ENCODE assay signal across 9 cellular contexts in genomic region chr20:32581839-32582658, GRCh38. TPM values are rescaled to one million over a fixed set of nuclear protein-coding genes. Genes with fewer than 3 reads are reported as not detected.
A peak's percentile ranks its signal among the peaks of the same experiment; 100 is the strongest.
DNase-seq lines count a peak whose midpoint lies in the region; ATAC-seq lines count a peak whose summit lies in the region.
"Had no signal": no experiment of that assay in that cellular context is flagged by ENCODE, and none has a peak within 500 bp of the region (broad histone marks: within the 10 kb centered on the region; RNA-seq: fewer than 3 reads in every experiment).

No MANE protein-coding gene starts in this region.

- peaks cover 25% of the 10 kb centered on the region for H3K4me1 ChIP-seq in ectodermal cell (ENCODE audit: control insufficient read depth, insufficient read depth, low read length)

- no peaks in the 10 kb centered on the region for H3K9me3 ChIP-seq in ectodermal cell (ENCODE audit: control insufficient read depth, low read length)

- ATAC-seq in GM18498 (IDR thresholded peaks at IDR 0.05; ENCODE audit: unreplicated experiment): no peak

- peak; percentile 27 for DNase-seq in NCI-H345 (lab: John Stamatoyannopoulos, UW)
- no peak for DNase-seq in NCI-H345 treated with DMSO at 0.1 percent for 48 hours (lab: John Stamatoyannopoulos, UW; ENCODE audit: unreplicated experiment)
- DNase-seq in NCI-H524 (lab: John Stamatoyannopoulos, UW): peak; percentile 73 to 83
- DNase-seq in retina: peak; percentile 72
- DNase-seq in DMS153 treated with DMSO at 0.1 percent for 48 hours (lab: John Stamatoyannopoulos, UW; ENCODE audit: unreplicated experiment): no peak
- DNase-seq in iPS-NIHi11 (ENCODE audit: low spot score): no peak
- DNase-seq: NCI-H1105 treated with DMSO at 0.1 percent for 48 hours had no signal

- WGBS in ectodermal cell, 2 experiments: 51 to 57% methylated on average over 20 of the region's 20 CpGs

- no peaks in the 10 kb centered on the region for H3K36me3 ChIP-seq in ectodermal cell (ENCODE audit: control insufficient read depth, insufficient read depth, low read length)

- H3K4me3 ChIP-seq in ectodermal cell (ENCODE audit: insufficient read depth, low read depth, low read length): peak overlapping the region; percentile 66

- H3K27me3 ChIP-seq in ectodermal cell (ENCODE audit: control insufficient read depth, insufficient read depth, low read length, poor library complexity, severe bottlenecking): peaks cover 24% of the 10 kb centered on the region

- peak overlapping the region; percentile 44 for H3K27ac ChIP-seq in ectodermal cell (ENCODE audit: insufficient read depth, low read depth, low read length, poor library complexity, severe bottlenecking)

RNA-seq across cellular contexts. Expression of gene NOL4L, which starts 3.1 kb away (rescaled TPM):
- 34.9 TPM for polyA plus RNA-seq in ectodermal cell (2013, experiment 1 of 4)
- 36.7 TPM for polyA plus RNA-seq in ectodermal cell (2013, experiment 2 of 4)
- 33.6 TPM for polyA plus RNA-seq in ectodermal cell (2013, experiment 3 of 4)
- 37.4 TPM for polyA plus RNA-seq in ectodermal cell (2013, experiment 4 of 4)

Comparison
In these comparisons a context has a peak if more than half of its experiments do, and no peak if none do; other contexts are left out.
1. DNase-seq: peak in NCI-H345 (single experiment), NCI-H524 (2 of 2) and retina (single experiment); none in NCI-H345 treated with DMSO at 0.1 percent for 48 hours (single experiment), DMS153 treated with DMSO at 0.1 percent for 48 hours (single experiment) and iPS-NIHi11 (single experiment).